Comparison of ENCODE assay signal across 26 cellular contexts in genomic region chr7:131483586-131483985, GRCh38.
"Had no signal": no experiment of that assay in that cellular context is flagged by ENCODE, and none has a peak within 500 bp of the region (broad histone marks: within the 10 kb centered on the region; RNA-seq: fewer than 3 reads in every experiment).

No MANE protein-coding gene starts in this region.

- H3K4me3 Mint-ChIP-seq: activated CD4-positive, alpha-beta T cell treated with anti-CD3 and anti-CD28 coated beads, Interleukin-2, amount 10 ng/mL, durations not matched to agents 7 days and 5 days; activated CD8-positive, alpha-beta memory T cell treated with anti-CD3 and anti-CD28 coated beads, Interleukin-2, amount 10 ng/mL, durations not matched to agents 7 days and 5 days; activated CD8-positive, alpha-beta T cell treated with anti-CD3 and anti-CD28 coated beads for 36 hours; activated T-helper 1 cell treated with anti-CD3 and anti-CD28 coated beads, Interleukin-12 subunit alpha, Interleukin-12 subunit beta, Interleukin-2, Interleukin-4 antibody, amounts not matched to agents 30 ng/mL and 10 ng/mL and 1 ng/mL, durations not matched to agents 14 hours and 24 hours and 36 hours; dendritic cell treated with granulocyte-macrophage colony-stimulating factor and Interleukin-4, amounts not matched to agents 40 ng/mL and 50 ng/mL, for 4 days; memory B cell; nephron; stimulated activated naive CD8-positive, alpha-beta T cell treated with anti-CD3 and anti-CD28 coated beads, Interleukin-15, Interleukin-2, amounts not matched to agents 100 ng/mL and 50 ng/mL, for 24 hours had no signal

- H3K27me3 Mint-ChIP-seq: activated CD4-positive, alpha-beta T cell treated with anti-CD3 and anti-CD28 coated beads, Interleukin-2, amount 10 ng/mL, durations not matched to agents 7 days and 5 days; activated CD8-positive, alpha-beta memory T cell treated with anti-CD3 and anti-CD28 coated beads, Interleukin-2, amount 10 ng/mL, durations not matched to agents 7 days and 5 days; activated CD8-positive, alpha-beta T cell treated with anti-CD3 and anti-CD28 coated beads for 36 hours; dendritic cell treated with granulocyte-macrophage colony-stimulating factor and Interleukin-4, amounts not matched to agents 40 ng/mL and 50 ng/mL, for 4 days; memory B cell; stimulated activated naive CD8-positive, alpha-beta T cell treated with anti-CD3 and anti-CD28 coated beads, Interleukin-15, Interleukin-2, amounts not matched to agents 100 ng/mL and 50 ng/mL, for 24 hours had no signal

- H3K36me3 Mint-ChIP-seq: activated naive CD4-positive, alpha-beta T cell treated with anti-CD3 and anti-CD28 coated beads, Interleukin-2, amount 50 U/mL, for 72 hours had no signal

- H3K4me3 ChIP-seq: heart right ventricle, ovary, prostate gland, spleen, tibial artery had no signal

- H3K27ac Mint-ChIP-seq: activated CD4-positive, alpha-beta T cell treated with anti-CD3 and anti-CD28 coated beads, Interleukin-2, amount 10 ng/mL, durations not matched to agents 7 days and 5 days; activated CD8-positive, alpha-beta memory T cell treated with anti-CD3 and anti-CD28 coated beads, Interleukin-2, amount 10 ng/mL, durations not matched to agents 7 days and 5 days; activated CD8-positive, alpha-beta T cell treated with anti-CD3 and anti-CD28 coated beads for 36 hours; activated naive CD4-positive, alpha-beta T cell treated with anti-CD3 and anti-CD28 coated beads, Interleukin-2, amount 50 U/mL, for 72 hours; activated T-helper 1 cell treated with anti-CD3 and anti-CD28 coated beads, Interleukin-12 subunit alpha, Interleukin-12 subunit beta, Interleukin-2, Interleukin-4 antibody, amounts not matched to agents 30 ng/mL and 10 ng/mL and 1 ng/mL, durations not matched to agents 14 hours and 24 hours and 36 hours; dendritic cell treated with granulocyte-macrophage colony-stimulating factor and Interleukin-4, amounts not matched to agents 40 ng/mL and 50 ng/mL, for 4 days; memory B cell; nephron; stimulated activated naive CD8-positive, alpha-beta T cell treated with anti-CD3 and anti-CD28 coated beads, Interleukin-15, Interleukin-2, amounts not matched to agents 100 ng/mL and 50 ng/mL, for 24 hours had no signal

- ATAC-seq: activated CD8-positive, alpha-beta memory T cell treated with anti-CD3 and anti-CD28 coated beads, Interleukin-2, amount 10 ng/mL, durations not matched to agents 7 days and 5 days; activated CD8-positive, alpha-beta T cell treated with anti-CD3 and anti-CD28 coated beads for 36 hours; activated naive CD4-positive, alpha-beta T cell treated with anti-CD3 and anti-CD28 coated beads, Interleukin-2, amount 50 U/mL, for 72 hours; heart right ventricle; left colon had no signal

- H3K9me3 Mint-ChIP-seq: activated CD4-positive, alpha-beta T cell treated with anti-CD3 and anti-CD28 coated beads, Interleukin-2, amount 10 ng/mL, durations not matched to agents 7 days and 5 days; activated CD8-positive, alpha-beta T cell treated with anti-CD3 and anti-CD28 coated beads for 36 hours; activated naive CD4-positive, alpha-beta T cell treated with anti-CD3 and anti-CD28 coated beads, Interleukin-2, amount 50 U/mL, for 72 hours; activated T-helper 1 cell treated with anti-CD3 and anti-CD28 coated beads, Interleukin-12 subunit alpha, Interleukin-12 subunit beta, Interleukin-2, Interleukin-4 antibody, amounts not matched to agents 30 ng/mL and 10 ng/mL and 1 ng/mL, durations not matched to agents 14 hours and 24 hours and 36 hours; dendritic cell treated with granulocyte-macrophage colony-stimulating factor and Interleukin-4, amounts not matched to agents 40 ng/mL and 50 ng/mL, for 4 days; memory B cell; nephron; stimulated activated naive CD8-positive, alpha-beta T cell treated with anti-CD3 and anti-CD28 coated beads, Interleukin-15, Interleukin-2, amounts not matched to agents 100 ng/mL and 50 ng/mL, for 24 hours had no signal

- H3K36me3 ChIP-seq: brain microvascular endothelial cell, ovary, prostate gland had no signal

- H3K4me1 ChIP-seq: prostate gland had no signal

- H3K27ac ChIP-seq: brain microvascular endothelial cell, heart right ventricle, neutrophil, ovary, prostate gland, spleen, tibial artery, VCaP had no signal

- H3K4me1 Mint-ChIP-seq: activated CD4-positive, alpha-beta T cell treated with anti-CD3 and anti-CD28 coated beads, Interleukin-2, amount 10 ng/mL, durations not matched to agents 7 days and 5 days; activated CD8-positive, alpha-beta memory T cell treated with anti-CD3 and anti-CD28 coated beads, Interleukin-2, amount 10 ng/mL, durations not matched to agents 7 days and 5 days had no signal

- H3K27me3 ChIP-seq: brain microvascular endothelial cell, heart right ventricle, neutrophil, ovary, spleen, tibial artery had no signal

- DNase-seq: activated CD4-positive, alpha-beta T cell treated with anti-CD3 and anti-CD28 coated beads, Interleukin-2, amount 10 ng/mL, durations not matched to agents 7 days and 5 days; activated CD4-positive, CD25-positive, alpha-beta regulatory T cell treated with anti-CD3 and anti-CD28 coated beads, Interleukin-2, amount 50 U/mL, for 72 hours; activated CD8-positive, alpha-beta memory T cell treated with anti-CD3 and anti-CD28 coated beads, Interleukin-2, amount 10 ng/mL, durations not matched to agents 7 days and 5 days; activated CD8-positive, alpha-beta T cell treated with anti-CD3 and anti-CD28 coated beads for 36 hours; activated gamma-delta T cell; activated T-cell treated with anti-CD3 and anti-CD28 coated beads for 4 hours; aorta; brain microvascular endothelial cell; caudate nucleus; effector CD4-positive, alpha-beta T cell; heart right ventricle; left colon; ovary; spleen; stimulated activated CD4-positive, alpha-beta T cell treated with anti-CD3 and anti-CD28 coated beads, Interleukin-4, amount 100 ng/mL, for 24 hours; substantia nigra; tibial artery had no signal
